In genomic region chr5:150173154-150173553, GRCh38 we compare ENCODE assay signal across 1 cellular context.
TF ChIP-seq lines count a peak whose summit lies in the region.

No MANE protein-coding gene starts in this region.

TF ChIP-seq in H1, 55 proteins besides CTCF, POLR2A, EP300 and RAD21:
- TF ChIP-seq JUND (IDR thresholded peaks at IDR 0.05; ENCODE audit: low read length) (no peak), SIN3A (conservative IDR thresholded peaks at IDR 0.05 in 1 of 2, IDR thresholded peaks at IDR 0.05 in 1 of 2; ENCODE audit: low read depth in 1 of 2, low read length in 2 of 2) (no peak), CREB1 (IDR thresholded peaks at IDR 0.05) (no peak), TCF12 (IDR thresholded peaks at IDR 0.05; ENCODE audit: low read depth, low read length) (no peak), CHD7 (IDR thresholded peaks at IDR 0.05; ENCODE audit: insufficient replicate concordance, low read length) (no peak), SIX5 (IDR thresholded peaks at IDR 0.05; ENCODE audit: low read depth, low read length) (no peak), RBBP5 (IDR thresholded peaks at IDR 0.05; ENCODE audit: borderline replicate concordance, low read depth, low read length) (no peak), CEBPB (IDR thresholded peaks at IDR 0.05; ENCODE audit: low read depth, low read length) (no peak), CHD1 (IDR thresholded peaks at IDR 0.05; ENCODE audit: low read depth, low read length) (no peak), HDAC2 (IDR thresholded peaks at IDR 0.05; ENCODE audit: borderline replicate concordance in 1 of 2, low read depth in 2 of 2, low read length in 2 of 2) (no peak), RXRA (IDR thresholded peaks at IDR 0.05; ENCODE audit: insufficient read depth, low read depth, low read length) (no peak), PHF8 (conservative IDR thresholded peaks at IDR 0.05; ENCODE audit: low read depth, low read length) (no peak), KDM1A (IDR thresholded peaks at IDR 0.05; ENCODE audit: borderline replicate concordance, low read length) (no peak), EZH2 (IDR thresholded peaks at IDR 0.05; ENCODE audit: low read depth, low read length, severe bottlenecking) (no peak), CTBP2 (IDR thresholded peaks at IDR 0.05; ENCODE audit: borderline replicate concordance, insufficient read depth, insufficient read length, low read length) (no peak), TAF1 (IDR thresholded peaks at IDR 0.05; ENCODE audit: low read depth, low read length) (no peak), SIRT6 (IDR thresholded peaks at IDR 0.05; ENCODE audit: low read length) (no peak), HDAC6 (IDR thresholded peaks at IDR 0.05; ENCODE audit: low read depth, low read length) (no peak), SUZ12 (IDR thresholded peaks at IDR 0.05; ENCODE audit: low read length) (no peak), RFX5 (IDR thresholded peaks at IDR 0.05; ENCODE audit: borderline replicate concordance, low read depth, low read length) (no peak)
